Comparison of ENCODE assay signal across 8 cellular contexts in the genomic region with DNA sequence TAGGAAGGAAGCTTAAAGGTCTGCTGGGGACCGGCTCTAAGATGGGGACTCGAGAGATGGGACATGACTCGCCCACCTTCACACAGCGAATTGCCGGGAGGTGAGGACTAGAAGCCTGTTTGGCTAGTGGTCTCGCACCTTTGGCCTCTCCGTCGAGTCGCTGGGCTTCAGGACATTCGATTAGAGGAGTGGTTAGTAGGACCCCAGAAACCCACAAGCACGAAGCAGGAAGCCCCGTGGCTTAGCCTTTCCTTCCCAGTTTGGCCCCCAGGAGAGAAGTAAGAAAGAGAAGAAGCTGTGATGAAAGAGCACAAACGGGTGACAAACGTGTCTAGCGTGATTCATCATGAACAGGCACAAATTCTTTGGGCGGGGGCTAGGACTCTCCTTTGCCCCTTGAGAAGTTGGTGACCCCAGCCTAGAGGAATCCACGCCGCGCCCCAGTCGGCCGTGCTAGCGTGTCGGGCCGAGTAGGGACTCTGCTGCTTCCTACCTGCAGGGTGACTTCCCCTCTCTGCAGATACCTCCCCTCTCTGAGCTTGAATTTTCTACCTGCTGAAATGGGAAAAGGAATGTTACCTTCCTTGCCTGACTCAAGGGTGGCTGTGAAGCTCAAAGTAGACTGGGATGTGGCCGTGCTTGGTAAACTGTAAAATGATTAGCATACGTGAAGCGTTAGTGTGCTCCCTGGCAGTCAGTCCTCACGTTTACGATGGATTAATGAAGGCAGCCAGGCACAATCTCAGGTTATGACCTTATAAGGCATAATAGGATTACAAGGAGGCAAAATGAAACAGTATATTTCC. TPM values are rescaled to one million over a fixed set of nuclear protein-coding genes. Genes with fewer than 3 reads are reported as not detected.
DNase-seq lines count a peak whose midpoint lies in the region; ATAC-seq and TF ChIP-seq lines count a peak whose summit lies in the region.

No MANE protein-coding gene starts in this region.

- H3K9me3 ChIP-seq in OCI-LY1 (ENCODE audit: low read length) = no peaks in the 10 kb centered on the region
- H3K9me3 ChIP-seq in iPS-15b (ENCODE audit: control insufficient read depth, insufficient read depth, low read length) = no peaks in the 10 kb centered on the region
- no peaks in the 10 kb centered on the region for H3K9me3 ChIP-seq in skeletal muscle satellite cell (replicated peaks; ENCODE audit: low read length)

- H3F3A ChIP-seq in GM23338 (replicated peaks; ENCODE audit: low read depth) (peaks cover 21% of the 10 kb centered on the region), OCI-LY1 (ENCODE audit: insufficient read depth, low read length) (no peaks in the 10 kb centered on the region)

- 0 out of 2 replicates have a peak overlapping the region, but pooled peaks have one; percentile 40 for H3K27ac ChIP-seq in GM23338 (ENCODE audit: low read depth)
- H3K27ac ChIP-seq in OCI-LY1 (ENCODE audit: low read depth, low read length, poor library complexity, severe bottlenecking) = no peak overlapping the region

- H3K4me1 ChIP-seq in GM23338 (ENCODE audit: insufficient read depth) (peaks cover 23% of the 10 kb centered on the region), OCI-LY1 (ENCODE audit: insufficient read depth, low read length, severe bottlenecking) (peaks cover 65% of the 10 kb centered on the region), iPS-15b (ENCODE audit: control insufficient read depth, insufficient read depth, low read length) (peaks cover 16% of the 10 kb centered on the region), skeletal muscle satellite cell (ENCODE audit: control insufficient read depth, insufficient read depth, low read length) (peaks cover 39% of the 10 kb centered on the region)

- H3K27me3 ChIP-seq in GM23338 (ENCODE audit: insufficient read depth) (peaks cover 78% of the 10 kb centered on the region), OCI-LY1 (ENCODE audit: insufficient read depth, low read length) (no peaks in the 10 kb centered on the region), iPS-15b (ENCODE audit: control insufficient read depth, insufficient read depth, low read length) (peaks cover 69% of the 10 kb centered on the region), skeletal muscle satellite cell (ENCODE audit: control insufficient read depth, insufficient read depth, low read length) (no peaks in the 10 kb centered on the region)

- H3K4me1 Mint-ChIP-seq in GM23338 = peaks cover 21% of the 10 kb centered on the region

- peaks cover 8% of the 10 kb centered on the region for H3K9me3 Mint-ChIP-seq in GM23338

- H2AFZ ChIP-seq in GM23338 = peak overlapping the region; percentile 85
- no peak overlapping the region for H2AFZ ChIP-seq in OCI-LY1 (ENCODE audit: low read length)

- H3K9ac ChIP-seq in OCI-LY1 (ENCODE audit: low read length) (peak overlapping the region; percentile 65), iPS-15b (ENCODE audit: low read depth, low read length) (peak overlapping the region; percentile 81), skeletal muscle satellite cell (ENCODE audit: low read depth, low read length) (peak overlapping the region; percentile 94)

- H3K36me3 ChIP-seq in GM23338 (ENCODE audit: insufficient read depth) = no peaks in the 10 kb centered on the region
- H3K36me3 ChIP-seq in OCI-LY1 (ENCODE audit: insufficient read depth, low read length) = peaks cover 4% of the 10 kb centered on the region; the same call in 1 of the 2 replicates
- H3K36me3 ChIP-seq in iPS-15b (ENCODE audit: control insufficient read depth, insufficient read depth, low read length) = peaks cover 7% of the 10 kb centered on the region
- H3K36me3 ChIP-seq in skeletal muscle satellite cell (ENCODE audit: insufficient read depth, low read length) = peaks cover 23% of the 10 kb centered on the region

- peak overlapping the region; percentile 69 for H3K4me2 ChIP-seq in GM23338
- peak overlapping the region; percentile 85 for H3K4me2 ChIP-seq in OCI-LY1 (ENCODE audit: low read length)
- peak overlapping the region; percentile 97 for H3K4me2 ChIP-seq in skeletal muscle satellite cell (ENCODE audit: low read length)

- in situ Hi-C loops in astrocyte of the cerebellum (cut with HindIII; ENCODE audit: low sequenced_read_pairs) = loop anchor here (5.0 kb wide), 2 partner anchors 551 to 686 kb away; no protein-coding TSS in a partner anchor

- DNase-seq in AG08395 (ENCODE audit: low spot score) (peak; percentile 57), GM23338 (ENCODE audit: low spot score) (peak; percentile 80), astrocyte of the cerebellum (ENCODE audit: low read depth) (no peak), inferior parietal cortex (ENCODE audit: extremely low spot score) (no peak)

- H3K27me3 Mint-ChIP-seq in GM23338 (ENCODE audit: insufficient read depth, low read depth, poor library complexity) = peaks cover 55% of the 10 kb centered on the region

- peaks cover 5% of the 10 kb centered on the region; the same call in 1 of the 2 replicates for H4K20me1 ChIP-seq in GM23338 (replicated peaks; ENCODE audit: insufficient read depth)
- no peaks in the 10 kb centered on the region for H4K20me1 ChIP-seq in OCI-LY1 (ENCODE audit: insufficient read depth, low read length)

- H3K36me3 Mint-ChIP-seq in GM23338 (ENCODE audit: low read depth) = peaks cover 49% of the 10 kb centered on the region

- H3K9me2 ChIP-seq in GM23338 (ENCODE audit: insufficient read depth) (no peaks in the 10 kb centered on the region), OCI-LY1 (ENCODE audit: low read depth, low read length) (no peaks in the 10 kb centered on the region)

- H3K4me3 ChIP-seq in GM23338 = peak overlapping the region; percentile 92
- peak overlapping the region; percentile 72 for H3K4me3 ChIP-seq in OCI-LY1 (ENCODE audit: low read depth, low read length, poor library complexity, severe bottlenecking)
- peak overlapping the region; percentile 84 for H3K4me3 ChIP-seq in astrocyte of the cerebellum (ENCODE audit: low read depth, low read length)
- peak overlapping the region; percentile 84 for H3K4me3 ChIP-seq in iPS-15b (ENCODE audit: low read depth, low read length)
- peak overlapping the region; percentile 82 for H3K4me3 ChIP-seq in skeletal muscle satellite cell (ENCODE audit: low read length)

- TF ChIP-seq CTCF in GM23338 (conservative IDR thresholded peaks at IDR 0.05; ENCODE audit: low read depth in 2 of 2) (no peak), OCI-LY1 (IDR thresholded peaks at IDR 0.05; ENCODE audit: low read length) (no peak), astrocyte of the cerebellum (IDR thresholded peaks at IDR 0.05; ENCODE audit: low read depth, low read length, missing control alignments) (no peak)

- ATAC-seq in GM23338 = peak; percentile 8
- no peak for ATAC-seq in HG03095 (IDR thresholded peaks at IDR 0.05; ENCODE audit: unreplicated experiment)

- H3K4me3 Mint-ChIP-seq in GM23338 = peak overlapping the region; percentile 79

- H3K27ac Mint-ChIP-seq in GM23338 = peak overlapping the region; percentile 29; the same call in 1 of the 2 replicates

- H3K79me2 ChIP-seq in GM23338 (replicated peaks; ENCODE audit: insufficient read depth) (peaks cover 23% of the 10 kb centered on the region), OCI-LY1 (ENCODE audit: insufficient read depth, low read length) (no peaks in the 10 kb centered on the region)

TF ChIP-seq in GM23338, 12 proteins besides CTCF, POLR2A, EP300 and RAD21:
- TF ChIP-seq ZNF114 (CRISPR knock-in tag; IDR thresholded peaks at IDR 0.05) (no peak), POLR2AphosphoS5 (IDR thresholded peaks at IDR 0.05; ENCODE audit: low read depth) (peak; percentile 40; the same call in 1 of the 2 replicates), EZH2 (IDR thresholded peaks at IDR 0.05; ENCODE audit: low read depth, unreplicated experiment) (peak; percentile 12), STAT1 (IDR thresholded peaks at IDR 0.05; ENCODE audit: unreplicated experiment) (no peak), ZNF331 (CRISPR knock-in tag; IDR thresholded peaks at IDR 0.05; ENCODE audit: low read depth) (no peak)
- TF ChIP-seq, protein P1, sequence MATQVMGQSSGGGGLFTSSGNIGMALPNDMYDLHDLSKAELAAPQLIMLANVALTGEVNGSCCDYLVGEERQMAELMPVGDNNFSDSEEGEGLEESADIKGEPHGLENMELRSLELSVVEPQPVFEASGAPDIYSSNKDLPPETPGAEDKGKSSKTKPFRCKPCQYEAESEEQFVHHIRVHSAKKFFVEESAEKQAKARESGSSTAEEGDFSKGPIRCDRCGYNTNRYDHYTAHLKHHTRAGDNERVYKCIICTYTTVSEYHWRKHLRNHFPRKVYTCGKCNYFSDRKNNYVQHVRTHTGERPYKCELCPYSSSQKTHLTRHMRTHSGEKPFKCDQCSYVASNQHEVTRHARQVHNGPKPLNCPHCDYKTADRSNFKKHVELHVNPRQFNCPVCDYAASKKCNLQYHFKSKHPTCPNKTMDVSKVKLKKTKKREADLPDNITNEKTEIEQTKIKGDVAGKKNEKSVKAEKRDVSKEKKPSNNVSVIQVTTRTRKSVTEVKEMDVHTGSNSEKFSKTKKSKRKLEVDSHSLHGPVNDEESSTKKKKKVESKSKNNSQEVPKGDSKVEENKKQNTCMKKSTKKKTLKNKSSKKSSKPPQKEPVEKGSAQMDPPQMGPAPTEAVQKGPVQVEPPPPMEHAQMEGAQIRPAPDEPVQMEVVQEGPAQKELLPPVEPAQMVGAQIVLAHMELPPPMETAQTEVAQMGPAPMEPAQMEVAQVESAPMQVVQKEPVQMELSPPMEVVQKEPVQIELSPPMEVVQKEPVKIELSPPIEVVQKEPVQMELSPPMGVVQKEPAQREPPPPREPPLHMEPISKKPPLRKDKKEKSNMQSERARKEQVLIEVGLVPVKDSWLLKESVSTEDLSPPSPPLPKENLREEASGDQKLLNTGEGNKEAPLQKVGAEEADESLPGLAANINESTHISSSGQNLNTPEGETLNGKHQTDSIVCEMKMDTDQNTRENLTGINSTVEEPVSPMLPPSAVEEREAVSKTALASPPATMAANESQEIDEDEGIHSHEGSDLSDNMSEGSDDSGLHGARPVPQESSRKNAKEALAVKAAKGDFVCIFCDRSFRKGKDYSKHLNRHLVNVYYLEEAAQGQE (IDR thresholded peaks at IDR 0.05; ENCODE audit: unreplicated experiment) = no peak
- TF ChIP-seq, protein P2, sequence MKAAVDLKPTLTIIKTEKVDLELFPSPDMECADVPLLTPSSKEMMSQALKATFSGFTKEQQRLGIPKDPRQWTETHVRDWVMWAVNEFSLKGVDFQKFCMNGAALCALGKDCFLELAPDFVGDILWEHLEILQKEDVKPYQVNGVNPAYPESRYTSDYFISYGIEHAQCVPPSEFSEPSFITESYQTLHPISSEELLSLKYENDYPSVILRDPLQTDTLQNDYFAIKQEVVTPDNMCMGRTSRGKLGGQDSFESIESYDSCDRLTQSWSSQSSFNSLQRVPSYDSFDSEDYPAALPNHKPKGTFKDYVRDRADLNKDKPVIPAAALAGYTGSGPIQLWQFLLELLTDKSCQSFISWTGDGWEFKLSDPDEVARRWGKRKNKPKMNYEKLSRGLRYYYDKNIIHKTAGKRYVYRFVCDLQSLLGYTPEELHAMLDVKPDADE (IDR thresholded peaks at IDR 0.05) = no peak

RNA-seq across cellular contexts. Expression of a gene that starts 1.1 kb away (rescaled TPM):
- total RNA-seq in GM23338 (2014; rRNA removed; shearing (Covaris generic)) = 73.4 and 75.8 TPM in 2 replicates
- polyA plus RNA-seq in GM23338 (2016; fragmentation: Nextera tagmentation; extraction: Ambion mirVana) = 84.5 and 95.9 TPM in 2 replicates
- 183 and 196 TPM in 2 replicates for total RNA-seq in skeletal muscle satellite cell (2012; rRNA removed)

RNA-seq across cellular contexts. Expression of a gene that starts 9.7 kb away (rescaled TPM):
- total RNA-seq in GM23338 (2014; rRNA removed; shearing (Covaris generic)) = 49.1 and 53.5 TPM in 2 replicates
- polyA plus RNA-seq in GM23338 (2016; fragmentation: Nextera tagmentation; extraction: Ambion mirVana) = 20.2 and 25.6 TPM in 2 replicates
- total RNA-seq in skeletal muscle satellite cell (2012; rRNA removed) = 24.5 and 28.9 TPM in 2 replicates

Comparison
In these comparisons a context has a peak if more than half of its experiments do, and no peak if none do; other contexts are left out.
1. DNase-seq: peak in AG08395 (single experiment) and GM23338 (single experiment); none in astrocyte of the cerebellum (single experiment) and inferior parietal cortex (single experiment).
2. Peak in every context shown above with its lines, with median percentiles within 50 percentile points of each other: H3K4me2 ChIP-seq, H3K4me3 ChIP-seq and H3K9ac ChIP-seq.